ENCODE assay signal across 33 cellular contexts in the genomic region with DNA sequence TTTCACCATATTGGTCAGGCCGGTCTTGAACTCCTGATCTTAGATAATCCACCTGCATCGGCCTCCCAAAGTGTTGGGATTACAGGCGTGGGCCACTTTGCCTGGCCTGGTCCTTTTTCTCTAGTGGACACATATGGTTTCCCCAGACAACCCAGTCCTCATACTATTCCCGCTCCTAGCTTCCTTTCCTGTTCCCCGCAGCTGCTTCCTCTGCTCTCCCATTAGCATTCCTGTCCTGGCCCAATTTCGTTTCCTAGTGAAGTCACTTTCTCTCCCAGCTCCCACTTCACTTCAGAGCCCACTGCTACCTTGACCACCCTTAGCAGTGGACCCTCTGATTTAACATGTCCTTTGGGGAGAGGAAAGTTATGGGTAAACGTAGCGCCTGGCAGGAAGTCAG.
"Had no signal": no experiment of that assay in that cellular context is flagged by ENCODE, and none has a peak within 500 bp of the region (broad histone marks: within the 10 kb centered on the region; RNA-seq: fewer than 3 reads in every experiment).

No MANE protein-coding gene starts in this region.

- H3K27me3 Mint-ChIP-seq: activated CD4-positive, alpha-beta memory T cell treated with anti-CD3 and anti-CD28 coated beads, Interleukin-2, amount 10 ng/mL, durations not matched to agents 7 days and 5 days; activated CD4-positive, alpha-beta T cell treated with anti-CD3 and anti-CD28 coated beads, Interleukin-2, amount 10 ng/mL, durations not matched to agents 7 days and 5 days; activated naive CD4-positive, alpha-beta T cell treated with anti-CD3 and anti-CD28 coated beads, Interleukin-2, amount 50 U/mL, for 24 hours; activated naive CD8-positive, alpha-beta T cell treated with anti-CD3 and anti-CD28 coated beads, Interleukin-2, amount 50 U/mL, for 24 hours; effector memory CD8-positive, alpha-beta T cell; natural killer cell treated with Interleukin-12 subunit alpha and Interleukin-12 subunit beta and Interleukin-15 and Interleukin-18, amount 100 ng/mL, for 72 hours; progenitor cell of endocrine pancreas; stimulated activated memory B cell treated with anti-CD40 and anti-IgM and Interleukin-4, amounts not matched to agents 10 μg/mL and 1 μg/mL and 100 μg/mL, for 72 hours had no signal

- H3K9me3 Mint-ChIP-seq: activated CD4-positive, alpha-beta memory T cell treated with anti-CD3 and anti-CD28 coated beads, Interleukin-2, amount 10 ng/mL, durations not matched to agents 7 days and 5 days; activated CD4-positive, alpha-beta T cell treated with anti-CD3 and anti-CD28 coated beads, Interleukin-2, amount 10 ng/mL, durations not matched to agents 7 days and 5 days; activated naive CD4-positive, alpha-beta T cell treated with anti-CD3 and anti-CD28 coated beads, Interleukin-2, amount 50 U/mL, for 24 hours; activated naive CD8-positive, alpha-beta T cell treated with anti-CD3 and anti-CD28 coated beads, Interleukin-2, amount 50 U/mL, for 24 hours; activated T-helper 2 cell treated with anti-CD3 and anti-CD28 coated beads, Interferon-gamma antibody, Interleukin-2, Interleukin-4, amounts not matched to agents 10 μg/mL and 5 μg/mL and 100 μg/mL, durations not matched to agents 14 hours and 24 hours and 36 hours; effector memory CD8-positive, alpha-beta T cell; natural killer cell treated with Interleukin-12 subunit alpha and Interleukin-12 subunit beta and Interleukin-15 and Interleukin-18, amount 100 ng/mL, for 72 hours; stimulated activated memory B cell treated with anti-CD40 and anti-IgM and Interleukin-4, amounts not matched to agents 10 μg/mL and 1 μg/mL and 100 μg/mL, for 72 hours had no signal

- H3K9me3 ChIP-seq: colonic mucosa, mucosa of descending colon, neutrophil, ovary, stomach, tibial artery, upper lobe of right lung had no signal

- H3K27ac Mint-ChIP-seq: activated CD4-positive, alpha-beta memory T cell treated with anti-CD3 and anti-CD28 coated beads, Interleukin-2, amount 10 ng/mL, durations not matched to agents 7 days and 5 days; activated CD4-positive, alpha-beta T cell treated with anti-CD3 and anti-CD28 coated beads, Interleukin-2, amount 10 ng/mL, durations not matched to agents 7 days and 5 days; activated naive CD4-positive, alpha-beta T cell treated with anti-CD3 and anti-CD28 coated beads, Interleukin-2, amount 50 U/mL, for 24 hours; activated naive CD8-positive, alpha-beta T cell treated with anti-CD3 and anti-CD28 coated beads, Interleukin-2, amount 50 U/mL, for 24 hours; activated T-helper 2 cell treated with anti-CD3 and anti-CD28 coated beads, Interferon-gamma antibody, Interleukin-2, Interleukin-4, amounts not matched to agents 10 μg/mL and 5 μg/mL and 100 μg/mL, durations not matched to agents 14 hours and 24 hours and 36 hours; natural killer cell treated with Interleukin-12 subunit alpha and Interleukin-12 subunit beta and Interleukin-15 and Interleukin-18, amount 100 ng/mL, for 72 hours; progenitor cell of endocrine pancreas; stimulated activated memory B cell treated with anti-CD40 and anti-IgM and Interleukin-4, amounts not matched to agents 10 μg/mL and 1 μg/mL and 100 μg/mL, for 72 hours had no signal

- H3K27me3 ChIP-seq: colonic mucosa, neutrophil, ovary, stomach, tibial artery, upper lobe of right lung had no signal

- DNase-seq: activated CD4-positive, alpha-beta memory T cell treated with anti-CD3 and anti-CD28 coated beads, Interleukin-2, amount 10 ng/mL, durations not matched to agents 7 days and 5 days; activated CD4-positive, alpha-beta T cell treated with anti-CD3 and anti-CD28 coated beads for 1 hour; activated CD4-positive, alpha-beta T cell treated with anti-CD3 and anti-CD28 coated beads, Interleukin-2, amount 10 ng/mL, durations not matched to agents 7 days and 5 days; activated naive CD8-positive, alpha-beta T cell treated with anti-CD3 and anti-CD28 coated beads, Interleukin-2, amount 50 U/mL, for 24 hours; activated T-cell treated with anti-CD3 and anti-CD28 coated beads, Interleukin-2, amount 50 U/mL, for 48 hours; amygdala; cerebellar nuclear complex; colonic mucosa; effector memory CD8-positive, alpha-beta T cell; foreskin fibroblast; head of caudate nucleus; kidney glomerular epithelial cell; mucosa of descending colon; ovary; retina; small intestine; stimulated activated CD4-positive, alpha-beta T cell treated with anti-CD3 and anti-CD28 coated beads, Interleukin-1b, Interleukin-23, amount 100 ng/mL, for 48 hours; stimulated activated CD4-positive, alpha-beta T cell treated with anti-CD3 and anti-CD28 coated beads, Interleukin-4, amount 100 ng/mL, for 4 hours; stimulated activated CD8-positive, alpha-beta memory T cell treated with anti-CD3 and anti-CD28 coated beads, Interleukin-4, amount 100 ng/mL, for 48 hours; T-helper 1 cell; tibial artery; upper lobe of right lung had no signal

- H3K4me3 Mint-ChIP-seq: activated CD4-positive, alpha-beta memory T cell treated with anti-CD3 and anti-CD28 coated beads, Interleukin-2, amount 10 ng/mL, durations not matched to agents 7 days and 5 days; activated CD4-positive, alpha-beta T cell treated with anti-CD3 and anti-CD28 coated beads, Interleukin-2, amount 10 ng/mL, durations not matched to agents 7 days and 5 days; activated naive CD4-positive, alpha-beta T cell treated with anti-CD3 and anti-CD28 coated beads, Interleukin-2, amount 50 U/mL, for 24 hours; activated naive CD8-positive, alpha-beta T cell treated with anti-CD3 and anti-CD28 coated beads, Interleukin-2, amount 50 U/mL, for 24 hours; effector memory CD8-positive, alpha-beta T cell; natural killer cell treated with Interleukin-12 subunit alpha and Interleukin-12 subunit beta and Interleukin-15 and Interleukin-18, amount 100 ng/mL, for 72 hours; stimulated activated memory B cell treated with anti-CD40 and anti-IgM and Interleukin-4, amounts not matched to agents 10 μg/mL and 1 μg/mL and 100 μg/mL, for 72 hours had no signal

- H3K4me1 Mint-ChIP-seq: activated CD4-positive, alpha-beta memory T cell treated with anti-CD3 and anti-CD28 coated beads, Interleukin-2, amount 10 ng/mL, durations not matched to agents 7 days and 5 days; activated CD4-positive, alpha-beta T cell treated with anti-CD3 and anti-CD28 coated beads, Interleukin-2, amount 10 ng/mL, durations not matched to agents 7 days and 5 days; activated naive CD4-positive, alpha-beta T cell treated with anti-CD3 and anti-CD28 coated beads, Interleukin-2, amount 50 U/mL, for 24 hours; activated naive CD8-positive, alpha-beta T cell treated with anti-CD3 and anti-CD28 coated beads, Interleukin-2, amount 50 U/mL, for 24 hours had no signal

- H3K36me3 ChIP-seq: colonic mucosa, neutrophil, ovary, stomach, tibial artery, upper lobe of right lung had no signal

- H3K4me3 ChIP-seq: colonic mucosa, lung, mucosa of descending colon, ovary, stomach, tibial artery, upper lobe of right lung had no signal

- ATAC-seq: activated naive CD8-positive, alpha-beta T cell treated with anti-CD3 and anti-CD28 coated beads, Interleukin-2, amount 50 U/mL, for 24 hours; effector memory CD8-positive, alpha-beta T cell; left lobe of liver; natural killer cell treated with Interleukin-12 subunit alpha and Interleukin-12 subunit beta and Interleukin-15 and Interleukin-18, amount 100 ng/mL, for 72 hours; sciatic nerve; stimulated activated memory B cell treated with anti-CD40 and anti-IgM and Interleukin-4, amounts not matched to agents 10 μg/mL and 1 μg/mL and 100 μg/mL, for 72 hours had no signal

- H3K4me1 ChIP-seq: colonic mucosa, tibial artery, upper lobe of right lung had no signal

- FAIRE-seq: small intestine, TTC549 had no signal

- H3K27ac ChIP-seq: colonic mucosa, neutrophil, ovary, tibial artery had no signal
